In the genomic region with DNA sequence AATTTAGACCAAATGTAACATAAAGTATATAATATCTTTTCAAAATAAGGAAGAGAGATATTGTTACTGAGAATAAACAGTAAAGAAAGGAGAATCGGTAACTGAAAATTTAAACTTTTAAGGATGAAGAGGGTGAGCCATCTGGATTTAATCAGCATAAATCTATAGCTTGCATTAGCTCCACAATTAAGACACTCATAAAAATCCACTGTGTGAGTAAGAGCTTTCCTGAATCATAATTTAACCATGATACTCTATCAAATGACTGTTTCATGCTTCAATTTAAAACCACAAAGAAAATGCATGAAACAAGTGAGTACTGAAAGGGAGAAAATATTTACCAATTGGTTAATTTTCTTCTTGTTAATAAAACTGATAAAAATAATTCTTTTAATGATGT, we compare ENCODE assay signal across 27 cellular contexts.
DNase-seq lines count a peak whose midpoint lies in the region; FAIRE-seq and TF ChIP-seq lines count a peak whose summit lies in the region.
"Had no signal": no experiment of that assay in that cellular context is flagged by ENCODE, and none has a peak within 500 bp of the region (broad histone marks: within the 10 kb centered on the region; RNA-seq: fewer than 3 reads in every experiment).

No MANE protein-coding gene starts in this region.

- no peaks in the 10 kb centered on the region for H3K4me1 ChIP-seq in kidney (ENCODE audit: control insufficient read depth in 1 of 2, insufficient read depth in 1 of 2, low read depth in 1 of 2, low read length in 2 of 2)
- H3K4me1 ChIP-seq in mesendoderm (ENCODE audit: control insufficient read depth, low read depth, low read length), result no peaks in the 10 kb centered on the region
- H3K4me1 ChIP-seq: ascending aorta, Peyer's patch, SJCRH30, upper lobe of left lung had no signal

- no peak overlapping the region for H3K4ac ChIP-seq in mesendoderm (ENCODE audit: low read depth, low read length)

- in situ Hi-C loops in astrocyte of the cerebellum (cut with HindIII; ENCODE audit: low sequenced_read_pairs), result no loop called here

- no peaks in the 10 kb centered on the region for H3K79me2 ChIP-seq in mesendoderm (ENCODE audit: control insufficient read depth, insufficient read depth, low read length)

- intact Hi-C loops in kidney (cut with DNase I), result no loop called here

- H3K9me3 ChIP-seq in kidney (ENCODE audit: control insufficient read depth in 1 of 2, low read length in 2 of 2), result no peaks in the 10 kb centered on the region
- H3K9me3 ChIP-seq: ascending aorta, Peyer's patch, SJCRH30, upper lobe of left lung had no signal

- peak; percentile 15 for FAIRE-seq in kidney (lab: Jason Lieb, UNC)
- FAIRE-seq: D721Med had no signal

- H2BK120ac ChIP-seq in mesendoderm (ENCODE audit: low read depth, low read length), result no peak overlapping the region

- H4K8ac ChIP-seq in mesendoderm (ENCODE audit: low read depth, low read length), result no peak overlapping the region

- no peak overlapping the region for H2AK5ac ChIP-seq in mesendoderm (ENCODE audit: low read length)

- WGBS in mesendoderm (ENCODE audit: extremely low coverage, insufficient coverage, low lambda C conversion rate), result no CpG with 5 or more reads among the region's 1 CpG

- H3K27ac ChIP-seq in kidney (ENCODE audit: low read depth in 2 of 2, low read length in 2 of 2) (no peak overlapping the region), mesendoderm (ENCODE audit: low read depth, low read length) (no peak overlapping the region)
- H3K27ac ChIP-seq: ascending aorta, Peyer's patch, SJCRH30, upper lobe of left lung had no signal

- H4K5ac ChIP-seq in mesendoderm (ENCODE audit: low read length), result no peak overlapping the region

- no peak overlapping the region for H2BK15ac ChIP-seq in mesendoderm (replicated peaks; ENCODE audit: low read depth)

- no peak overlapping the region for H3K9ac ChIP-seq in kidney (ENCODE audit: low read length in 2 of 2)
- no peak overlapping the region for H3K9ac ChIP-seq in mesendoderm (ENCODE audit: low read length)

- TF ChIP-seq CTCF in AG09309 (IDR thresholded peaks at IDR 0.05; ENCODE audit: control insufficient read depth, insufficient read depth, low read depth, low read length, missing control alignments) (no peak), HFF-Myc (IDR thresholded peaks at IDR 0.05; ENCODE audit: low read depth, low read length, missing control alignments) (no peak), astrocyte of the cerebellum (IDR thresholded peaks at IDR 0.05; ENCODE audit: low read depth, low read length, missing control alignments) (no peak), kidney (IDR thresholded peaks at IDR 0.05; ENCODE audit: borderline replicate concordance, extremely low read depth, insufficient read depth) (no peak)

- no peak overlapping the region for H3K4me2 ChIP-seq in mesendoderm (ENCODE audit: low read length)

- H3K27me3 ChIP-seq in mesendoderm (ENCODE audit: insufficient read depth, low read length, poor library complexity), result no peaks in the 10 kb centered on the region
- H3K27me3 ChIP-seq: ascending aorta, Peyer's patch, SJCRH30, upper lobe of left lung had no signal

- DNase-seq in AG09309 (ENCODE audit: low read depth) (peak; percentile 41), HFF-Myc (ENCODE audit: extremely low read depth, low read depth) (peak; percentile 57), astrocyte of the cerebellum (ENCODE audit: low read depth) (peak; percentile 13), kidney (no peak), anterior cingulate cortex (lab: John Stamatoyannopoulos, UW) (no peak), mesendoderm (no peak), medulla oblongata (ENCODE audit: extremely low spot score) (no peak)
- no peak for DNase-seq in stimulated activated CD4-positive, alpha-beta T cell treated with anti-CD3 and anti-CD28 coated beads, Interleukin-2, amount 100 ng/mL, for 24 hours
- DNase-seq: activated CD4-positive, alpha-beta T cell treated with anti-CD3 and anti-CD28 coated beads, Interleukin-2, amount 50 U/mL, for 48 hours; activated CD4-positive, CD25-positive, alpha-beta regulatory T cell; activated CD8-positive, alpha-beta memory T cell treated with anti-CD3 and anti-CD28 coated beads, Interleukin-2, amount 50 U/mL, for 4 hours; CD4-positive, alpha-beta T cell; Kasumi-1; left cardiac atrium; MV-4-11; NCI-H146; NCI-H2171; NCI-H526 treated with DMSO at 0.1 percent for 48 hours; Peyer's patch; right cardiac atrium; SJCRH30; stimulated activated CD4-positive, alpha-beta T cell treated with anti-CD3 and anti-CD28 coated beads, Interleukin-4, amount 100 ng/mL, for 1 hour; substantia nigra; T-helper 1 cell; upper lobe of left lung had no signal

- no peaks in the 10 kb centered on the region for H3K79me1 ChIP-seq in mesendoderm (ENCODE audit: low read length)

- no peak overlapping the region for H3K56ac ChIP-seq in mesendoderm (ENCODE audit: low read length)

- no peak overlapping the region for H3K18ac ChIP-seq in mesendoderm (ENCODE audit: low read length)

- no peaks in the 10 kb centered on the region for H3K36me3 ChIP-seq in kidney (ENCODE audit: control insufficient read depth in 1 of 2, insufficient read depth in 2 of 2, low read length in 2 of 2)
- H3K36me3 ChIP-seq in mesendoderm (ENCODE audit: control insufficient read depth, insufficient read depth, low read length), result no peaks in the 10 kb centered on the region
- H3K36me3 ChIP-seq: ascending aorta, Peyer's patch, SJCRH30, upper lobe of left lung had no signal

- H3K4me3 ChIP-seq in AG09309 (ENCODE audit: control insufficient read depth, low read depth, low read length), result no peak overlapping the region
- H3K4me3 ChIP-seq in HFF-Myc (replicated peaks; ENCODE audit: low read depth, low read length), result no peak overlapping the region
- no peak overlapping the region for H3K4me3 ChIP-seq in astrocyte of the cerebellum (ENCODE audit: low read depth, low read length)
- H3K4me3 ChIP-seq in kidney (ENCODE audit: low read length in 2 of 2), result no peak overlapping the region
- no peak overlapping the region for H3K4me3 ChIP-seq in mesendoderm (ENCODE audit: low read length)
- H3K4me3 ChIP-seq: ascending aorta, Peyer's patch, SJCRH30, upper lobe of left lung had no signal

- no peak overlapping the region for H3K23ac ChIP-seq in mesendoderm (ENCODE audit: low read length)

- H2BK5ac ChIP-seq in mesendoderm (ENCODE audit: low read length), result no peak overlapping the region

Comparison
In these comparisons a context has a peak if more than half of its experiments do, and no peak if none do; other contexts are left out.
1. DNase-seq: peak in AG09309 (single experiment), HFF-Myc (single experiment) and astrocyte of the cerebellum (single experiment); none in kidney (single experiment), anterior cingulate cortex (0 of 58), mesendoderm (single experiment), medulla oblongata (single experiment) and stimulated activated CD4-positive, alpha-beta T cell treated with anti-CD3 and anti-CD28 coated beads, Interleukin-2, amount 100 ng/mL, for 24 hours (0 of 2).